ENCODE assay signal across 8 cellular contexts in genomic region chr7:21946228-21946709, GRCh38. TPM values are rescaled to one million over a fixed set of nuclear protein-coding genes. Genes with fewer than 3 reads are reported as not detected.
DNase-seq lines count a peak whose midpoint lies in the region; ATAC-seq, FAIRE-seq and TF ChIP-seq lines count a peak whose summit lies in the region.

No MANE protein-coding gene starts in this region.

- no peaks in the 10 kb centered on the region for H3K9me3 ChIP-seq in HepG2 (ENCODE audit: low read length)
- H3K9me3 ChIP-seq in thyroid gland, result no peaks in the 10 kb centered on the region

- CTCF ChIA-PET in HepG2 (lab: Yijun Ruan, JAX; ENCODE audit: low intra/inter-chr PET ratio, low total read pairs), result no interaction called here

- no peak for ATAC-seq in activated T-cell treated with anti-CD3 and anti-CD28 coated beads, Interleukin-2, amount 50 U/mL, for 72 hours (replicated peaks in 1 of 2)
- ATAC-seq in HepG2, result no peak

- intact Hi-C loops in activated T-helper 2 cell treated with anti-CD3 and anti-CD28 coated beads, Interferon-gamma antibody, Interleukin-2, Interleukin-4, amounts not matched to agents 10 μg/mL and 5 μg/mL and 100 μg/mL, durations not matched to agents 14 hours and 24 hours and 36 hours (cut with micrococcal nuclease), result loop anchor here (5.0 to 10.0 kb wide), 4 partner anchors 229 to 939 kb away; partner anchors contain the start of gene SP4
- intact Hi-C loops in HepG2 (cut with micrococcal nuclease; ENCODE audit: unreplicated experiment), result no loop called here
- intact Hi-C loops in thyroid gland (cut with DNase I), result no loop called here

- no peaks in the 10 kb centered on the region for H4K20me1 ChIP-seq in HepG2 (ENCODE audit: insufficient read depth, low read length)

- H3K27ac ChIP-seq in HepG2 (ENCODE audit: extremely low read length, insufficient read depth, low read length) (no peak overlapping the region), thyroid gland (peak overlapping the region; percentile 76 to 97 (median 85))

- POLR2A ChIA-PET in HepG2 (lab: Yijun Ruan, JAX), result no interaction called here

- no peak for TF ChIP-seq RAD21 in HepG2 (CRISPR knock-in tag; IDR thresholded peaks at IDR 0.05)

- WGBS in HepG2 (ENCODE audit: low lambda C conversion rate), result 48% methylated on average over 7 of the region's 7 CpGs
- 35 to 52% methylated on average over 5 to 7 of the region's 7 CpGs for WGBS in thyroid gland, 2 donors

- DNase-seq in activated T-cell treated with anti-CD3 and anti-CD28 coated beads, Interleukin-2, amount 50 U/mL, for 72 hours, result no peak
- DNase-seq in activated T-cell treated with anti-CD3 and anti-CD28 coated beads, Interleukin-2, amount 50 U/mL, for 1 hour, result no peak
- DNase-seq in activated T-helper 2 cell treated with anti-CD3 and anti-CD28 coated beads, Interferon-gamma antibody, Interleukin-2, Interleukin-4, amounts not matched to agents 10 μg/mL and 5 μg/mL and 100 μg/mL, durations not matched to agents 14 hours and 24 hours and 36 hours (ENCODE audit: low spot score), result no peak
- DNase-seq in HepG2 (ENCODE audit: low spot score), result no peak
- DNase-seq in thyroid gland, result no peak
- DNase-seq in hepatic stellate cell (ENCODE audit: low spot score), result no peak
- DNase-seq in NCI-H2107 treated with DMSO at 0.1 percent for 48 hours (lab: John Stamatoyannopoulos, UW; ENCODE audit: unreplicated experiment), result no peak
- DNase-seq in GM19239 (ENCODE audit: insufficient read length, low spot score), result no peak

- H3K9ac ChIP-seq in HepG2 (ENCODE audit: insufficient read depth, low read depth, low read length), result no peak overlapping the region

- in situ Hi-C loops in HepG2 (cut with HindIII; ENCODE audit: extremely low pct_ligation_motif_present, low pct_unique_long_range_greater_than_20kb), result no loop called here

- peaks cover 8% of the 10 kb centered on the region for H3K27me3 Mint-ChIP-seq in activated T-cell treated with anti-CD3 and anti-CD28 coated beads, Interleukin-2, amount 50 U/mL, for 72 hours (ENCODE audit: low read depth)
- H3K27me3 Mint-ChIP-seq in activated T-helper 2 cell treated with anti-CD3 and anti-CD28 coated beads, Interferon-gamma antibody, Interleukin-2, Interleukin-4, amounts not matched to agents 10 μg/mL and 5 μg/mL and 100 μg/mL, durations not matched to agents 14 hours and 24 hours and 36 hours (ENCODE audit: low read depth), result peaks cover 6% of the 10 kb centered on the region

- H3K36me3 ChIP-seq in HepG2 (replicated peaks in 1 of 2; ENCODE audit: control insufficient read depth in 1 of 2, insufficient read depth in 2 of 2, low read length in 2 of 2) (no peaks in the 10 kb centered on the region), thyroid gland (no peaks in the 10 kb centered on the region)

- no TSS peak for BruUV-seq in HepG2 (replicated peaks; lab: Mats Ljungman, UMichigan)

- H3K9me3 Mint-ChIP-seq in activated T-cell treated with anti-CD3 and anti-CD28 coated beads, Interleukin-2, amount 50 U/mL, for 72 hours, result no peaks in the 10 kb centered on the region
- no peaks in the 10 kb centered on the region for H3K9me3 Mint-ChIP-seq in activated T-helper 2 cell treated with anti-CD3 and anti-CD28 coated beads, Interferon-gamma antibody, Interleukin-2, Interleukin-4, amounts not matched to agents 10 μg/mL and 5 μg/mL and 100 μg/mL, durations not matched to agents 14 hours and 24 hours and 36 hours

- H3K4me3 Mint-ChIP-seq in activated T-cell treated with anti-CD3 and anti-CD28 coated beads, Interleukin-2, amount 50 U/mL, for 72 hours, result peak overlapping the region; percentile 89 to 92
- peak overlapping the region; percentile 91 for H3K4me3 Mint-ChIP-seq in activated T-helper 2 cell treated with anti-CD3 and anti-CD28 coated beads, Interferon-gamma antibody, Interleukin-2, Interleukin-4, amounts not matched to agents 10 μg/mL and 5 μg/mL and 100 μg/mL, durations not matched to agents 14 hours and 24 hours and 36 hours (ENCODE audit: low read depth)

- TF ChIP-seq EP300 in HepG2 (IDR thresholded peaks at IDR 0.05; ENCODE audit: low read depth in 2 of 2, low read length in 2 of 2) (no peak), HepG2 (CRISPR knock-in tag; IDR thresholded peaks at IDR 0.05; ENCODE audit: borderline replicate concordance) (no peak)

- TF ChIP-seq CTCF in HepG2 (CRISPR knock-in tag; IDR thresholded peaks at IDR 0.05) (no peak), thyroid gland (IDR thresholded peaks at IDR 0.05) (no peak)

- peak overlapping the region; percentile 43 for H3K4me2 ChIP-seq in HepG2 (ENCODE audit: low read depth, low read length)

- peaks cover 66% of the 10 kb centered on the region for H3K4me1 Mint-ChIP-seq in activated T-cell treated with anti-CD3 and anti-CD28 coated beads, Interleukin-2, amount 50 U/mL, for 72 hours (ENCODE audit: low read depth)
- peaks cover 57% of the 10 kb centered on the region for H3K4me1 Mint-ChIP-seq in activated T-helper 2 cell treated with anti-CD3 and anti-CD28 coated beads, Interferon-gamma antibody, Interleukin-2, Interleukin-4, amounts not matched to agents 10 μg/mL and 5 μg/mL and 100 μg/mL, durations not matched to agents 14 hours and 24 hours and 36 hours (ENCODE audit: low read depth)

- H3K4me3 ChIP-seq in HepG2 (replicated peaks in 1 of 3; ENCODE audit: insufficient read depth in 1 of 3, low read depth in 2 of 3, low read length in 3 of 3) (0 out of 6 replicates have a peak overlapping the region, but pooled peaks of 1 of the 3 experiments have one; percentile 31), thyroid gland (replicated peaks in 1 of 3) (peak overlapping the region in 1 of 3 donors; percentile 45)

- no peak for TF ChIP-seq POLR2A in HepG2 (IDR thresholded peaks at IDR 0.05; ENCODE audit: insufficient read depth in 1 of 2, low read depth in 2 of 2, low read length in 2 of 2)
- TF ChIP-seq POLR2A in thyroid gland (IDR thresholded peaks at IDR 0.05), result no peak

- H3K27ac Mint-ChIP-seq in activated T-cell treated with anti-CD3 and anti-CD28 coated beads, Interleukin-2, amount 50 U/mL, for 72 hours, result no peak overlapping the region
- H3K27ac Mint-ChIP-seq in activated T-helper 2 cell treated with anti-CD3 and anti-CD28 coated beads, Interferon-gamma antibody, Interleukin-2, Interleukin-4, amounts not matched to agents 10 μg/mL and 5 μg/mL and 100 μg/mL, durations not matched to agents 14 hours and 24 hours and 36 hours, result peak overlapping the region; percentile 85

- H3K36me3 Mint-ChIP-seq in activated T-cell treated with anti-CD3 and anti-CD28 coated beads, Interleukin-2, amount 50 U/mL, for 72 hours (ENCODE audit: insufficient read depth in 2 of 2), result peaks cover 0 to 1% of the 10 kb centered on the region in 2 donors
- H3K36me3 Mint-ChIP-seq in activated T-helper 2 cell treated with anti-CD3 and anti-CD28 coated beads, Interferon-gamma antibody, Interleukin-2, Interleukin-4, amounts not matched to agents 10 μg/mL and 5 μg/mL and 100 μg/mL, durations not matched to agents 14 hours and 24 hours and 36 hours (ENCODE audit: low read depth), result peaks cover 18% of the 10 kb centered on the region

- FAIRE-seq in HepG2 (lab: Jason Lieb, UNC), result no peak
- no peak for FAIRE-seq in GM19239 (lab: Jason Lieb, UNC)

- H3K27me3 ChIP-seq in HepG2 (ENCODE audit: control insufficient read depth in 1 of 2, insufficient read depth in 2 of 2, low read length in 2 of 2), result peaks cover 0 to 7% of the 10 kb centered on the region in 2 experiments; a peak in 2 of 5 replicates
- no peaks in the 10 kb centered on the region for H3K27me3 ChIP-seq in thyroid gland

- H3K4me1 ChIP-seq in HepG2 (ENCODE audit: insufficient read depth, low read length), result no peaks in the 10 kb centered on the region
- peaks cover 13 to 51% of the 10 kb centered on the region in 2 donors for H3K4me1 ChIP-seq in thyroid gland

- no peak overlapping the region for H2AFZ ChIP-seq in HepG2 (ENCODE audit: low read length)

- H3K79me2 ChIP-seq in HepG2 (ENCODE audit: insufficient read depth, low read length), result no peaks in the 10 kb centered on the region

RNA-seq across cellular contexts. Expression of gene CDCA7L, which starts 0.6 kb away (rescaled TPM):
- 10 to 100 TPM; 35.1 to 49.1 TPM for total RNA-seq in activated T-cell treated with anti-CD3 and anti-CD28 coated beads, Interleukin-2, amount 50 U/mL, for 72 hours
- 81.5 and 82.9 TPM in 2 replicates for total RNA-seq in activated T-helper 2 cell treated with anti-CD3 and anti-CD28 coated beads, Interferon-gamma antibody, Interleukin-2, Interleukin-4, amounts not matched to agents 10 μg/mL and 5 μg/mL and 100 μg/mL, durations not matched to agents 14 hours and 24 hours and 36 hours
- 2.7 and 3.4 TPM in 2 replicates for total RNA-seq in HepG2 (2016; rRNA removed; fragmentation: Illumina TruSeq; extraction: Trizol)
- 1.1 TPM in 2 replicates for total RNA-seq in HepG2 (2016; cell fraction: cytosol; rRNA removed; fragmentation: Illumina TruSeq; extraction: Trizol; ENCODE audit: low read depth)
- total RNA-seq in HepG2 (2016; cell fraction: insoluble cytoplasmic fraction; rRNA removed; fragmentation: Illumina TruSeq; extraction: Trizol), result 2.4 and 3.7 TPM in 2 replicates
- 2.4 and 2.7 TPM in 2 replicates for total RNA-seq in HepG2 (2016; cell fraction: membrane; rRNA removed; fragmentation: Illumina TruSeq; extraction: Trizol)
- 2.5 and 2.8 TPM in 2 replicates for total RNA-seq in HepG2 (2016; cell fraction: nucleus; rRNA removed; fragmentation: Illumina TruSeq; extraction: Trizol)
- polyA plus RNA-seq in HepG2 (2011; rRNA removed), result 3.7 and 4.2 TPM in 2 replicates
- polyA plus RNA-seq in HepG2 (2011; cell fraction: cytosol; rRNA removed), result 4.0 and 4.2 TPM in 2 replicates
- polyA plus RNA-seq in HepG2 (2011; cell fraction: nucleus; rRNA removed), result 3.2 and 3.5 TPM in 2 replicates
- 2.1 and 4.3 TPM in 2 replicates for polyA plus RNA-seq in HepG2 (2012)
- 0.18 and 0.43 TPM in 2 replicates for polyA plus RNA-seq in HepG2 (2016; cell fraction: cytosol; fragmentation: Illumina TruSeq; extraction: Trizol; ENCODE audit: low read depth)
- 3.2 and 4.3 TPM in 2 replicates for polyA plus RNA-seq in HepG2 (2016; cell fraction: insoluble cytoplasmic fraction; fragmentation: Illumina TruSeq; extraction: Trizol; ENCODE audit: low read depth)
- 1.4 and 1.6 TPM in 2 replicates for polyA plus RNA-seq in HepG2 (2016; cell fraction: membrane; fragmentation: Illumina TruSeq; extraction: Trizol; ENCODE audit: low read depth)
- polyA plus RNA-seq in HepG2 (2016; cell fraction: nucleus; fragmentation: Illumina TruSeq; extraction: Trizol; ENCODE audit: insufficient read depth, low read depth), result 3.5 and 3.7 TPM in 2 replicates
- 7.5 and 120 TPM in 2 replicates for polyA minus RNA-seq in HepG2 (2011; rRNA and poly(A)+ RNA removed; ENCODE audit: low replicate concordance)
- 4.8 and 6.8 TPM in 2 replicates for polyA minus RNA-seq in HepG2 (2011; cell fraction: cytosol; rRNA and poly(A)+ RNA removed)
- polyA minus RNA-seq in HepG2 (2011; cell fraction: nucleus; rRNA and poly(A)+ RNA removed), result 6.8 and 8.5 TPM in 2 replicates
- 10 to 100 TPM; 23.7 to 56.2 (median 26.0) TPM for total RNA-seq in thyroid gland
